In genomic region chr20:33811763-33812672, GRCh38 we compare ENCODE assay signal across 1 cellular context.
TF ChIP-seq lines count a peak whose summit lies in the region.

No MANE protein-coding gene starts in this region.

TF ChIP-seq in HepG2, 621 proteins besides CTCF, POLR2A, EP300 and RAD21 (continued from another document and continues in another):
- TF ChIP-seq ZGPAT (CRISPR knock-in tag; IDR thresholded peaks at IDR 0.05) (no peak), ZNF879 (CRISPR knock-in tag; IDR thresholded peaks at IDR 0.05) (no peak), ZNF770 (CRISPR knock-in tag; IDR thresholded peaks at IDR 0.05) (peak; percentile 33; the same call in 1 of the 2 replicates), TOPORS (CRISPR knock-in tag; IDR thresholded peaks at IDR 0.05) (no peak), TBP (CRISPR knock-in tag; IDR thresholded peaks at IDR 0.05) (no peak), ZNF672 (CRISPR knock-in tag; IDR thresholded peaks at IDR 0.05) (no peak), ZNF160 (CRISPR knock-in tag; IDR thresholded peaks at IDR 0.05) (no peak; the same call in 1 of the 2 replicates), ISL2 (CRISPR knock-in tag; IDR thresholded peaks at IDR 0.05) (no peak), GATAD1 (CRISPR knock-in tag; IDR thresholded peaks at IDR 0.05) (peak; percentile 22; the same call in 1 of the 2 replicates), RARA (CRISPR knock-in tag; IDR thresholded peaks at IDR 0.05) (peak; percentile 58), ZBTB25 (CRISPR knock-in tag; IDR thresholded peaks at IDR 0.05) (peak; percentile 67; the same call in 1 of the 2 replicates), ZNF318 (CRISPR knock-in tag; IDR thresholded peaks at IDR 0.05) (no peak), NR2F1 (CRISPR knock-in tag; IDR thresholded peaks at IDR 0.05) (peak in 1 of 2 experiments; percentile 44; a peak in 3 of 4 replicates), NFYB (CRISPR knock-in tag; IDR thresholded peaks at IDR 0.05) (no peak), ZNF20 (CRISPR knock-in tag; IDR thresholded peaks at IDR 0.05) (no peak), ZNF646 (CRISPR knock-in tag; IDR thresholded peaks at IDR 0.05) (no peak), ZSCAN31 (CRISPR knock-in tag; IDR thresholded peaks at IDR 0.05; ENCODE audit: low read depth) (0 out of 2 replicates have a peak, but pooled peaks have one; percentile 14), WIZ (CRISPR knock-in tag; IDR thresholded peaks at IDR 0.05) (no peak), SMAD3 (CRISPR knock-in tag; IDR thresholded peaks at IDR 0.05) (peak; percentile 48; the same call in 1 of the 2 replicates), ZNF383 (CRISPR knock-in tag; IDR thresholded peaks at IDR 0.05; ENCODE audit: borderline replicate concordance) (no peak), SRSF9 (IDR thresholded peaks at IDR 0.05; ENCODE audit: borderline replicate concordance, insufficient read depth, low read depth, low read length, poor library complexity, severe bottlenecking) (no peak), NR3C1 (CRISPR knock-in tag; IDR thresholded peaks at IDR 0.05) (no peak), SKI (IDR thresholded peaks at IDR 0.05; ENCODE audit: partially characterized antibody) (no peak), ZBTB10 (CRISPR knock-in tag; IDR thresholded peaks at IDR 0.05; ENCODE audit: borderline replicate concordance) (peak; percentile 83; the same call in 1 of the 2 replicates), ZNF724P (CRISPR knock-in tag; IDR thresholded peaks at IDR 0.05; ENCODE audit: borderline replicate concordance) (no peak), EZH2 (conservative IDR thresholded peaks at IDR 0.05; ENCODE audit: low read depth, low read length) (no peak), TEAD2 (CRISPR knock-in tag; IDR thresholded peaks at IDR 0.05) (no peak), ZNF296 (CRISPR knock-in tag; conservative IDR thresholded peaks at IDR 0.05) (no peak)
- TF ChIP-seq, protein P1, sequence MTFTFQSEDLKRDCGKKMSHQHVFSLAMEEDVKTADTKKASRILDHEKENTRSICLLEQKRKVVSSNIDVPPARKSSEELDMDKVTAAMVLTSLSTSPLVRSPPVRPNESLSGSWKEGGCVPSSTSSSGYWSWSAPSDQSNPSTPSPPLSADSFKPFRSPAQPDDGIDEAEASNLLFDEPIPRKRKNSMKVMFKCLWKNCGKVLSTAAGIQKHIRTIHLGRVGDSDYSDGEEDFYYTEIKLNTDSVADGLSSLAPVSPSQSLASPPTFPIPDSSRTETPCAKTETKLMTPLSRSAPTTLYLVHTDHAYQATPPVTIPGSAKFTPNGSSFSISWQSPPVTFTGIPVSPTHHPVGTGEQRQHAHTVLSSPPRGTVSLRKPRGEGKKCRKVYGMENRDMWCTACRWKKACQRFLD (CRISPR knock-in tag; IDR thresholded peaks at IDR 0.05; ENCODE audit: borderline replicate concordance) = no peak
- TF ChIP-seq, protein P2, sequence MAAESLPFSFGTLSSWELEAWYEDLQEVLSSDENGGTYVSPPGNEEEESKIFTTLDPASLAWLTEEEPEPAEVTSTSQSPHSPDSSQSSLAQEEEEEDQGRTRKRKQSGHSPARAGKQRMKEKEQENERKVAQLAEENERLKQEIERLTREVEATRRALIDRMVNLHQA (CRISPR knock-in tag; IDR thresholded peaks at IDR 0.05) = no peak; the same call in 1 of the 2 replicates
